25 cellular contexts compared by ENCODE assay signal in genomic region chr1:66690666-66691381, GRCh38.
DNase-seq lines count a peak whose midpoint lies in the region; ATAC-seq and TF ChIP-seq lines count a peak whose summit lies in the region.
"Had no signal": no experiment of that assay in that cellular context is flagged by ENCODE, and none has a peak within 500 bp of the region (broad histone marks: within the 10 kb centered on the region; RNA-seq: fewer than 3 reads in every experiment).

No MANE protein-coding gene starts in this region.

- intact Hi-C loops in left cardiac atrium (cut with DNase I) (no loop called here), vagina (cut with DNase I) (no loop called here)

- H3K27me3 Mint-ChIP-seq in chondrocyte (ENCODE audit: low read depth) = no peaks in the 10 kb centered on the region

- no CpG with 5 or more reads among the region's 7 CpGs for WGBS in mesendoderm (ENCODE audit: extremely low coverage, insufficient coverage, low lambda C conversion rate)

- H3K79me2 ChIP-seq in mesendoderm (ENCODE audit: control insufficient read depth, insufficient read depth, low read length) = no peaks in the 10 kb centered on the region

- no peak overlapping the region for H3K23ac ChIP-seq in mesendoderm (ENCODE audit: low read length)

- no peaks in the 10 kb centered on the region for H3K36me3 ChIP-seq in cardiac muscle cell
- H3K36me3 ChIP-seq in mesendoderm (ENCODE audit: control insufficient read depth, insufficient read depth, low read length) = no peaks in the 10 kb centered on the region
- peaks cover 2% of the 10 kb centered on the region for H3K36me3 ChIP-seq in thoracic aorta
- H3K36me3 ChIP-seq in vagina = no peaks in the 10 kb centered on the region

- H2BK120ac ChIP-seq in mesendoderm (ENCODE audit: low read depth, low read length) = no peak overlapping the region

- no peak overlapping the region for H4K8ac ChIP-seq in mesendoderm (ENCODE audit: low read depth, low read length)

- no peak overlapping the region for H2BK5ac ChIP-seq in mesendoderm (ENCODE audit: low read length)

- no peak overlapping the region for H3K56ac ChIP-seq in mesendoderm (ENCODE audit: low read length)

- peaks cover 2% of the 10 kb centered on the region for H3K9me3 Mint-ChIP-seq in chondrocyte (ENCODE audit: low read depth)
- H3K9me3 Mint-ChIP-seq: CD4-positive, CD25-positive, alpha-beta regulatory T cell had no signal

- ATAC-seq in left cardiac atrium (no peak), thoracic aorta (ENCODE audit: insufficient number of reproducible peaks, low FRiP score, low read depth) (no peak)
- ATAC-seq: HCT116, PC-3 had no signal

- no peaks in the 10 kb centered on the region for H3K9me3 ChIP-seq in cardiac muscle cell (ENCODE audit: low read depth)
- H3K9me3 ChIP-seq in thoracic aorta = no peaks in the 10 kb centered on the region
- no peaks in the 10 kb centered on the region for H3K9me3 ChIP-seq in vagina

- TF ChIP-seq POLR2A in vagina (IDR thresholded peaks at IDR 0.05) = no peak

- H3K79me1 ChIP-seq in mesendoderm (ENCODE audit: low read length) = no peaks in the 10 kb centered on the region

- no peak overlapping the region for H3K4ac ChIP-seq in mesendoderm (ENCODE audit: low read depth, low read length)

- no peak overlapping the region for H4K5ac ChIP-seq in mesendoderm (ENCODE audit: low read length)

- peaks cover 51% of the 10 kb centered on the region for H3K4me1 Mint-ChIP-seq in chondrocyte (ENCODE audit: low read depth)
- H3K4me1 Mint-ChIP-seq: B cell had no signal

- H3K4me3 ChIP-seq in cardiac muscle cell = no peak overlapping the region
- H3K4me3 ChIP-seq in mesendoderm (ENCODE audit: low read length) = no peak overlapping the region
- H3K4me3 ChIP-seq in thoracic aorta = no peak overlapping the region
- H3K4me3 ChIP-seq in vagina = no peak overlapping the region
- H3K4me3 ChIP-seq: GM23248 had no signal

- peak overlapping the region; percentile 49 for H3K27ac Mint-ChIP-seq in chondrocyte (ENCODE audit: unreplicated experiment)
- H3K27ac Mint-ChIP-seq: B cell; CD4-positive, CD25-positive, alpha-beta regulatory T cell had no signal

- H3K4me1 ChIP-seq in cardiac muscle cell (ENCODE audit: low read depth) (peaks cover 6% of the 10 kb centered on the region), mesendoderm (ENCODE audit: control insufficient read depth, low read depth, low read length) (no peaks in the 10 kb centered on the region), thoracic aorta (ENCODE audit: control insufficient read depth in 1 of 2, low read depth in 2 of 2) (peaks cover 21 to 25% of the 10 kb centered on the region in 2 donors), vagina (no peaks in the 10 kb centered on the region)

- H3K27ac ChIP-seq in cardiac muscle cell (peak overlapping the region; percentile 44), mesendoderm (ENCODE audit: low read depth, low read length) (no peak overlapping the region), thoracic aorta (peak overlapping the region; percentile 3 to 48), vagina (no peak overlapping the region)
- H3K27ac ChIP-seq: 22Rv1, GM23248, RWPE1 had no signal

- DNase-seq in cardiac muscle cell (ENCODE audit: low read depth in 1 of 2, low spot score in 1 of 2) (no peak), left cardiac atrium (no peak), chondrocyte (ENCODE audit: low spot score) (no peak), mesendoderm (peak; percentile 31), thoracic aorta (ENCODE audit: low spot score) (no peak), islet precursor cell (no peak), DMS 273 (lab: John Stamatoyannopoulos, UW; ENCODE audit: unreplicated experiment) (no peak), vagina (ENCODE audit: extremely low spot score in 2 of 2) (no peak)
- DNase-seq: CD4-positive, CD25-positive, alpha-beta regulatory T cell; COR-L47; GF-D8; GM23248; MM.1S; NCI-H1092; NCI-H1436 treated with DMSO at 0.1 percent for 48 hours; NCI-H2029; NCI-H2171; NCI-H446 treated with DMSO at 0.1 percent for 48 hours; NCI-H82; PC-3; SIG-M5 had no signal

- TF ChIP-seq CTCF in cardiac muscle cell (IDR thresholded peaks at IDR 0.05; ENCODE audit: low read depth, low read length) (no peak), chondrocyte (IDR thresholded peaks at IDR 0.05) (no peak), thoracic aorta (IDR thresholded peaks at IDR 0.05) (no peak), vagina (IDR thresholded peaks at IDR 0.05) (no peak)

- H3K4me2 ChIP-seq in mesendoderm (ENCODE audit: low read length) = no peak overlapping the region

- peaks cover 23% of the 10 kb centered on the region for H3K36me3 Mint-ChIP-seq in chondrocyte (ENCODE audit: low read depth)
- H3K36me3 Mint-ChIP-seq: CD4-positive, CD25-positive, alpha-beta regulatory T cell had no signal

- no peak overlapping the region for H3K4me3 Mint-ChIP-seq in chondrocyte (ENCODE audit: unreplicated experiment)
- H3K4me3 Mint-ChIP-seq: B cell; CD4-positive, CD25-positive, alpha-beta regulatory T cell had no signal

- no peak overlapping the region for H3K18ac ChIP-seq in mesendoderm (ENCODE audit: low read length)

- no peaks in the 10 kb centered on the region for H3K27me3 ChIP-seq in cardiac muscle cell
- no peaks in the 10 kb centered on the region for H3K27me3 ChIP-seq in mesendoderm (ENCODE audit: insufficient read depth, low read length, poor library complexity)
- no peaks in the 10 kb centered on the region for H3K27me3 ChIP-seq in thoracic aorta (replicated peaks; ENCODE audit: insufficient read depth)
- no peaks in the 10 kb centered on the region for H3K27me3 ChIP-seq in vagina

- no peak overlapping the region for H2BK15ac ChIP-seq in mesendoderm (replicated peaks; ENCODE audit: low read depth)

- no peak overlapping the region for H3K9ac ChIP-seq in mesendoderm (ENCODE audit: low read length)
- H3K9ac ChIP-seq: GM23248 had no signal

- H2AK5ac ChIP-seq in mesendoderm (ENCODE audit: low read length) = no peak overlapping the region

Comparison
In these comparisons a context has a peak if more than half of its experiments do, and no peak if none do; other contexts are left out.
1. H3K27ac ChIP-seq: peak in cardiac muscle cell (single experiment) and thoracic aorta (2 of 2); none in mesendoderm (single experiment) and vagina (single experiment).